Comparison of ENCODE assay signal across 35 cellular contexts in genomic region chr15:28880680-28881079, GRCh38. TPM values are rescaled to one million over a fixed set of nuclear protein-coding genes. Genes with fewer than 3 reads are reported as not detected.
"Had no signal": no experiment of that assay in that cellular context is flagged by ENCODE, and none has a peak within 500 bp of the region (broad histone marks: within the 10 kb centered on the region; RNA-seq: fewer than 3 reads in every experiment).

No MANE protein-coding gene starts in this region.

- H3K4me2 ChIP-seq: PC-9 had no signal

- H3K4me3 ChIP-seq: PC-9 had no signal

- H3K27me3 ChIP-seq: brain microvascular endothelial cell had no signal

- H3K36me3 ChIP-seq: brain microvascular endothelial cell, WERI-Rb-1 had no signal

- DNase-seq: activated CD4-positive, alpha-beta memory T cell treated with anti-CD3 and anti-CD28 coated beads, Interleukin-2, amount 10 ng/mL, durations not matched to agents 7 days and 5 days; activated CD4-positive, alpha-beta T cell treated with anti-CD3 and anti-CD28 coated beads for 1 hour; activated CD4-positive, alpha-beta T cell treated with anti-CD3 and anti-CD28 coated beads for 48 hours; activated CD4-positive, CD25-positive, alpha-beta regulatory T cell; activated CD8-positive, alpha-beta memory T cell treated with anti-CD3 and anti-CD28 coated beads for 24 hours; activated CD8-positive, alpha-beta memory T cell treated with anti-CD3 and anti-CD28 coated beads, Interleukin-2, amount 10 ng/mL, durations not matched to agents 7 days and 5 days; activated CD8-positive, alpha-beta memory T cell treated with anti-CD3 and anti-CD28 coated beads, Interleukin-2, amount 50 U/mL, for 48 hours; activated effector memory CD4-positive, alpha-beta T cell treated with Interleukin-2 at 50 U/mL for 16 hours; activated naive CD4-positive, alpha-beta T cell treated with anti-CD3 and anti-CD28 coated beads, Interleukin-2, amount 10 ng/mL, durations not matched to agents 7 days and 5 days; activated naive CD8-positive, alpha-beta T cell treated with anti-CD3 and anti-CD28 coated beads, Interleukin-2, amount 50 U/mL, for 24 hours; activated T-cell treated with anti-CD3 and anti-CD28 coated beads, Interleukin-2, amount 50 U/mL, for 48 hours; anterior cingulate cortex; brain microvascular endothelial cell; central memory CD4-positive, alpha-beta T cell; MM.1S; NCI-H1105; NCI-H1417 treated with DMSO at 0.1 percent for 48 hours; NCI-H187 treated with DMSO at 0.1 percent for 48 hours; NCI-H2081; NCI-H345; NCI-H524 treated with DMSO at 0.1 percent for 48 hours; PC-9; SIG-M5; SW 1271; T-helper 1 cell; T-helper 2 cell; T-helper 9 cell; WERI-Rb-1 had no signal

- ATAC-seq: activated CD8-positive, alpha-beta memory T cell treated with anti-CD3 and anti-CD28 coated beads, Interleukin-2, amount 10 ng/mL, durations not matched to agents 7 days and 5 days; activated naive CD8-positive, alpha-beta T cell treated with anti-CD3 and anti-CD28 coated beads, Interleukin-2, amount 50 U/mL, for 24 hours; Right ventricle myocardium inferior had no signal

- H2AFZ ChIP-seq: PC-9 had no signal

- H3K27ac ChIP-seq: brain microvascular endothelial cell, PC-9, RWPE1, WERI-Rb-1 had no signal

RNA-seq across cellular contexts. Expression of gene APBA2, which starts 5.1 kb away (rescaled TPM):
- total RNA-seq: LHCN-M2, OCI-LY7, PC-9 had no signal

RNA-seq across cellular contexts. Expression of gene GOLGA6L7, which starts 32.2 kb away (rescaled TPM):
- total RNA-seq: activated CD4-positive, alpha-beta memory T cell treated with anti-CD3 and anti-CD28 coated beads, Interleukin-2, amount 10 ng/mL, durations not matched to agents 7 days and 5 days; activated CD8-positive, alpha-beta memory T cell treated with anti-CD3 and anti-CD28 coated beads, Interleukin-2, amount 10 ng/mL, durations not matched to agents 7 days and 5 days; cerebellum; LHCN-M2; NCI-H460; OCI-LY7; PC-9; Right ventricle myocardium inferior; SK-MEL-5 had no signal
